In genomic region chr10:34721201-34721840, GRCh38 we compare ENCODE assay signal across 10 cellular contexts.
DNase-seq lines count a peak whose midpoint lies in the region; ATAC-seq, FAIRE-seq and TF ChIP-seq lines count a peak whose summit lies in the region.
"Had no signal": no experiment of that assay in that cellular context is flagged by ENCODE, and none has a peak within 500 bp of the region (broad histone marks: within the 10 kb centered on the region; RNA-seq: fewer than 3 reads in every experiment).

No MANE protein-coding gene starts in this region.

- H3K79me1 ChIP-seq in H1 (ENCODE audit: low read depth, low read length) = peaks cover 11% of the 10 kb centered on the region

- no peak overlapping the region for H3K23ac ChIP-seq in H1 (ENCODE audit: insufficient read length)

- no peak overlapping the region for H3K56ac ChIP-seq in H1 (replicated peaks; ENCODE audit: insufficient read length, low read depth, low read length)

- no peak for TF ChIP-seq EP300 in H1 (IDR thresholded peaks at IDR 0.05; ENCODE audit: borderline replicate concordance in 1 of 2, low read depth in 2 of 2, low read length in 2 of 2)

- H3K4me2 ChIP-seq in PC-3 (ENCODE audit: low read length) = peak overlapping the region; percentile 64
- H3K4me2 ChIP-seq in H1 (ENCODE audit: insufficient read depth in 1 of 2, low read depth in 2 of 2, low read length in 2 of 2) = no peak overlapping the region

- H4K5ac ChIP-seq in H1 (ENCODE audit: insufficient read length, low read depth, low read length) = no peak overlapping the region

- intact Hi-C loops in Calu3 (cut with micrococcal nuclease; ENCODE audit: unreplicated experiment) (loop anchor here (5.0 kb wide), 1 partner anchor 39 kb away; no protein-coding TSS in a partner anchor), PC-3 (cut with micrococcal nuclease) (loop anchor here (1.0 to 5.0 kb wide), 7 partner anchors 11 to 161 kb away; no protein-coding TSS in a partner anchor), tibial artery (cut with DNase I; ENCODE audit: low total_unique reads) (no loop called here), dorsolateral prefrontal cortex (cut with DNase I) (no loop called here)

- H4K8ac ChIP-seq in H1 (ENCODE audit: extremely low read depth, insufficient read depth, low read length) = peak overlapping the region; percentile 40; the same call in 1 of the 2 replicates

- whole genome bisulfite sequencing in H1 (ENCODE audit: extremely low coverage in 1 of 2, insufficient coverage in 1 of 2, insufficient read length in 1 of 2, insufficient replicate concordance in 2 of 2, low coverage in 1 of 2, low lambda C conversion rate in 2 of 2, missing lambda C conversion rate in 1 of 2), 2 experiments = 93% methylated on average over 5 of the region's 5 CpGs; no CpG with 5 or more reads in 1 of the 2 experiments

- H3K4me1 Mint-ChIP-seq in Calu3 (ENCODE audit: low read depth, unreplicated experiment) (peaks cover 53% of the 10 kb centered on the region), nephron (peaks cover 60% of the 10 kb centered on the region)

- no peak overlapping the region for H4K91ac ChIP-seq in H1 (replicated peaks; ENCODE audit: insufficient read length, low read length)

- no peak overlapping the region for H2BK5ac ChIP-seq in H1 (ENCODE audit: low read depth, low read length)

- no peak overlapping the region for H2BK20ac ChIP-seq in H1 (ENCODE audit: low read length)

- no peaks in the 10 kb centered on the region for H3K9me3 Mint-ChIP-seq in Calu3 (ENCODE audit: low read depth, unreplicated experiment)
- H3K9me3 Mint-ChIP-seq in nephron = no peaks in the 10 kb centered on the region

- H2BK12ac ChIP-seq in H1 (ENCODE audit: low read depth, low read length) = no peak overlapping the region

- ATAC-seq in PC-3 (peak; percentile 89), HG03457 (IDR thresholded peaks at IDR 0.05; ENCODE audit: unreplicated experiment) (no peak)

- no peaks in the 10 kb centered on the region for H3F3A ChIP-seq in PC-3 (ENCODE audit: low read length, unreplicated experiment)

- TF ChIP-seq POLR2A in H1 (IDR thresholded peaks at IDR 0.05; ENCODE audit: control extremely low read depth in 1 of 2, low read depth in 2 of 2, low read length in 2 of 2) = no peak

- H2BK120ac ChIP-seq in H1 (replicated peaks; ENCODE audit: low read depth, low read length) = no peak overlapping the region

- H2AK5ac ChIP-seq in H1 (ENCODE audit: low read depth, low read length) = no peak overlapping the region

- peaks cover 91% of the 10 kb centered on the region for H3K79me2 ChIP-seq in PC-3 (ENCODE audit: low read length)
- peaks cover 6 to 83% of the 10 kb centered on the region in 2 experiments; a peak in 3 of 4 replicates for H3K79me2 ChIP-seq in H1 (ENCODE audit: control insufficient read depth in 1 of 2, insufficient read depth in 2 of 2, low read length in 2 of 2)

- H3K9ac ChIP-seq in PC-3 (ENCODE audit: low read length) (0 out of 2 replicates have a peak overlapping the region, but pooled peaks have one; percentile 0), H1 (replicated peaks in 1 of 4; ENCODE audit: extremely low read depth in 1 of 4, low read depth in 3 of 4, low read length in 3 of 4) (no peak overlapping the region)

- no peak for FAIRE-seq in H1 (lab: Jason Lieb, UNC)

- H3K36me3 Mint-ChIP-seq in Calu3 (ENCODE audit: insufficient read depth, unreplicated experiment) (no peaks in the 10 kb centered on the region), nephron (ENCODE audit: low read depth) (no peaks in the 10 kb centered on the region)

- H3K27ac ChIP-seq in PC-3 (ENCODE audit: low read length) (peak overlapping the region; percentile 13), H1 (ENCODE audit: low read depth, low read length) (no peak overlapping the region), tibial artery (no peak overlapping the region), dorsolateral prefrontal cortex (no peak overlapping the region)

- CTCF ChIA-PET in Calu3 (lab: Charles Lee) = interaction anchor here (0.8 to 1.1 kb wide), 5 partner anchors 11 to 273 kb away, joined by 3 to 11 read pairs (median 3); no protein-coding TSS in a partner anchor
- CTCF ChIA-PET in PC-3 (lab: Charles Lee) = interaction anchor here (0.5 to 1.7 kb wide), 12 partner anchors 11 to 1631 kb away, joined by 3 to 20 read pairs (median 5); no protein-coding TSS in a partner anchor
- CTCF ChIA-PET in H1 (lab: Charles Lee; ENCODE audit: partially characterized antibody) = interaction anchor here (1.1 to 2.0 kb wide), 6 partner anchors 9 to 211 kb away, joined by 3 to 11 read pairs (median 4); no protein-coding TSS in a partner anchor

- no TSS peak for BruUV-seq in Calu3 (replicated peaks; lab: Mats Ljungman, UMichigan)
- no TSS peak for BruUV-seq in PC-3 (replicated peaks; lab: Mats Ljungman, UMichigan)

- no peak overlapping the region for H3K4ac ChIP-seq in H1 (replicated peaks; ENCODE audit: insufficient read length, low read depth, low read length)

- no peaks in the 10 kb centered on the region for H3K23me2 ChIP-seq in H1 (ENCODE audit: low read depth, low read length)

- no peak for TF ChIP-seq RAD21 in H1 (IDR thresholded peaks at IDR 0.05 in 1 of 2, conservative IDR thresholded peaks at IDR 0.05 in 1 of 2; ENCODE audit: low read depth in 2 of 2, low read length in 2 of 2)

- peaks cover 27% of the 10 kb centered on the region for H4K20me1 ChIP-seq in PC-3 (ENCODE audit: low read length)
- peaks cover 1 to 5% of the 10 kb centered on the region in 2 experiments for H4K20me1 ChIP-seq in H1 (replicated peaks in 1 of 2; ENCODE audit: control insufficient read depth in 1 of 2, insufficient read depth in 2 of 2, low read length in 2 of 2)

- no peaks in the 10 kb centered on the region for H3K27me3 Mint-ChIP-seq in Calu3 (ENCODE audit: unreplicated experiment)
- H3K27me3 Mint-ChIP-seq in nephron (ENCODE audit: low read depth) = no peaks in the 10 kb centered on the region

- H3K27ac Mint-ChIP-seq in Calu3 (ENCODE audit: unreplicated experiment) (peak overlapping the region; percentile 70), nephron (peak overlapping the region; percentile 26 to 73 (median 53))

- DNase-seq in Calu3 (peak; percentile 62), PC-3 (peak; percentile 96), H1 (ENCODE audit: low read depth in 1 of 2, low spot score in 2 of 2) (no peak), NAMALWA (ENCODE audit: low spot score) (no peak), tibial artery (no peak), dorsolateral prefrontal cortex (no peak)
- DNase-seq: activated gamma-delta T cell; effector memory CD4-positive, alpha-beta T cell had no signal

- no peak overlapping the region for H3K18ac ChIP-seq in H1 (ENCODE audit: extremely low read depth, low read length)

- POLR2A ChIA-PET in PC-3 (lab: Charles Lee; ENCODE audit: unreplicated experiment) (interaction anchor here (0.6 to 0.9 kb wide), 4 partner anchors 9 to 186 kb away, joined by 3 to 10 read pairs (median 4); no protein-coding TSS in a partner anchor), H1 (lab: Charles Lee; ENCODE audit: partially characterized antibody) (interaction anchor here (0.9 kb wide), 1 partner anchor 10 kb away, joined by 3 read pairs; no protein-coding TSS in a partner anchor)

- no peak overlapping the region for H2BK15ac ChIP-seq in H1 (ENCODE audit: low read length)

- H3K27me3 ChIP-seq in PC-3 (ENCODE audit: low read length) (no peaks in the 10 kb centered on the region), H1 (replicated peaks in 1 of 4; ENCODE audit: control insufficient read depth in 3 of 4, extremely low read depth in 1 of 4, insufficient read depth in 3 of 4, low read length in 3 of 4) (no peaks in the 10 kb centered on the region), tibial artery (no peaks in the 10 kb centered on the region), dorsolateral prefrontal cortex (peaks cover 0 to 5% (median 0%) of the 10 kb centered on the region in 45 donors)

- H3K9me2 ChIP-seq in PC-3 (replicated peaks; ENCODE audit: low read length) = no peaks in the 10 kb centered on the region

- H3K9me3 ChIP-seq in PC-3 (ENCODE audit: low read length) (no peaks in the 10 kb centered on the region), H1 (ENCODE audit: insufficient read depth in 2 of 2, low read depth in 1 of 2, low read length in 1 of 2) (no peaks in the 10 kb centered on the region), tibial artery (no peaks in the 10 kb centered on the region)

- H2AFZ ChIP-seq in PC-3 (ENCODE audit: low read length) (no peak overlapping the region; the same call in 1 of the 2 replicates), H1 (ENCODE audit: low read length) (no peak overlapping the region)

- H3K4me1 ChIP-seq in PC-3 (ENCODE audit: insufficient read depth, low read length) = peaks cover 58% of the 10 kb centered on the region
- H3K4me1 ChIP-seq in H1 (replicated peaks in 1 of 4; ENCODE audit: control insufficient read depth in 3 of 4, insufficient read depth in 4 of 4, low read length in 3 of 4) = no peaks in the 10 kb centered on the region
- H3K4me1 ChIP-seq in tibial artery = peaks cover 0 to 10% (median 3%) of the 10 kb centered on the region in 4 donors

- no peaks in the 10 kb centered on the region for H3K36me3 ChIP-seq in PC-3 (ENCODE audit: low read depth, low read length)
- H3K36me3 ChIP-seq in H1 (ENCODE audit: control insufficient read depth in 2 of 4, insufficient read depth in 4 of 4, low read length in 3 of 4) = no peaks in the 10 kb centered on the region
- H3K36me3 ChIP-seq in tibial artery = no peaks in the 10 kb centered on the region

- H3K14ac ChIP-seq in H1 (ENCODE audit: insufficient read length) = no peak overlapping the region

- H3K4me3 Mint-ChIP-seq in Calu3 (ENCODE audit: low read depth, unreplicated experiment) (peak overlapping the region; percentile 24), nephron (no peak overlapping the region)

- H3K4me3 ChIP-seq in PC-3 (ENCODE audit: low read length) (peak overlapping the region; percentile 11; the same call in 1 of the 2 replicates), H1 (ENCODE audit: extremely low read depth in 1 of 4, insufficient read depth in 2 of 4, low read depth in 3 of 4, low read length in 4 of 4) (no peak overlapping the region), tibial artery (no peak overlapping the region), dorsolateral prefrontal cortex (no peak overlapping the region)

- no peak for TF ChIP-seq CTCF in Calu3 (IDR thresholded peaks at IDR 0.05; ENCODE audit: unreplicated experiment)
- peak; percentile 43; the same call in 1 of the 2 replicates for TF ChIP-seq CTCF in PC-3 (conservative IDR thresholded peaks at IDR 0.05; ENCODE audit: low read depth, low read length)
- no peak for TF ChIP-seq CTCF in H1 (IDR thresholded peaks at IDR 0.05; ENCODE audit: control extremely low read depth in 1 of 3, insufficient read depth in 1 of 3, low read depth in 1 of 3, low read length in 3 of 3)
- no peak for TF ChIP-seq CTCF in nephron (IDR thresholded peaks at IDR 0.05; ENCODE audit: unreplicated experiment in 3 of 3)
- no peak for TF ChIP-seq CTCF in tibial artery (IDR thresholded peaks at IDR 0.05)
- no peak for TF ChIP-seq CTCF in dorsolateral prefrontal cortex (IDR thresholded peaks at IDR 0.05 in 54 of 56, conservative IDR thresholded peaks at IDR 0.05 in 2 of 56; ENCODE audit: low read depth in 1 of 56, partially characterized antibody in 56 of 56)

TF ChIP-seq in H1, 55 proteins besides CTCF, POLR2A, EP300 and RAD21 (continues in another document):
- TF ChIP-seq EZH2 (IDR thresholded peaks at IDR 0.05; ENCODE audit: low read depth, low read length, severe bottlenecking) (no peak), SIRT6 (IDR thresholded peaks at IDR 0.05; ENCODE audit: low read length) (no peak)

Comparison
In these comparisons a context has a peak if more than half of its experiments do, and no peak if none do; other contexts are left out.
1. DNase-seq: peak in Calu3 (single experiment) and PC-3 (single experiment); none in H1 (0 of 2), NAMALWA (single experiment), tibial artery (0 of 2) and dorsolateral prefrontal cortex (0 of 10).
2. intact Hi-C loops: an anchor here in Calu3 (5.0 kb wide) and PC-3 (1.0 to 5.0 kb wide); none called in tibial artery and dorsolateral prefrontal cortex.